ENCODE assay signal across 9 cellular contexts in the genomic region with DNA sequence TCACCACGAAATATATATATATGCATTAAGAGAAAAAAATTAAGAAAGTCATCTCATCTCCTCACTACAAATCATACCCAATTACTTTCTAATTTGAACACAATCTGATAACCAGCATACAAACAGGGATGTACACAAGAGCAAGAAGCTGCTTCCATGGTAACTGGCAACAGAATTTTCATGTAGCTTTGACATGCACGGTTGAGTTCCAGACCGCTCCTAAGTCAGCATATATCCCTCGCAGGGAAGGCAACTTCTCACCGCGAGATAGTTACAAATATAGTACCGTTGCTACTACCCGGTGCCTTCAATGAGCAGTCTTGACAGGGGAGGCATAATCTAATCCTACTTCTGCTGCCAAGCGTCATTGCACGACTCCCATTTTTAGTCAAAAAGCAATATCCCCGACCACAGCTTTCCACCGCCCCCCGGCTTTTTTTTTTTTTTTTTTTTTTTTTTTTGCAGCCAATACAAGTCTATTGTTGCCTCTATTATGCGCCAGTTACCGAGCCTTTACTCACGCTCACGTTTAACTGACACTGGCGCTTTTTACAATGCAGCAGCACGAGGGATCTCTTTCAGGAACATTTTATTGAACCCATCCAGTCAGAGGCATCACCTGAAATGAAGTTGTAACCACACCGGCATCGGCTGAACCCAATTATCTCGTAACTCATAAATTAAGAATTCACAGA. TPM values are rescaled to one million over a fixed set of nuclear protein-coding genes. Genes with fewer than 3 reads are reported as not detected.
DNase-seq lines count a peak whose midpoint lies in the region; ATAC-seq lines count a peak whose summit lies in the region.
"Had no signal": no experiment of that assay in that cellular context is flagged by ENCODE, and none has a peak within 500 bp of the region (broad histone marks: within the 10 kb centered on the region; RNA-seq: fewer than 3 reads in every experiment).

No MANE protein-coding gene starts in this region.

- no peaks in the 10 kb centered on the region for H3K9me3 ChIP-seq in esophagus (ENCODE audit: control insufficient read depth in 2 of 2, insufficient read depth in 1 of 2, low read depth in 1 of 2, low read length in 1 of 2)

- DNase-seq in NCI-H446 treated with DMSO at 0.1 percent for 48 hours (lab: John Stamatoyannopoulos, UW), result peak; percentile 23
- DNase-seq in NCI-H446 (lab: John Stamatoyannopoulos, UW), result no peak
- peak; percentile 50 for DNase-seq in NCI-H146 treated with DMSO at 0.1 percent for 48 hours (lab: John Stamatoyannopoulos, UW; ENCODE audit: unreplicated experiment)
- DNase-seq in renal cortical epithelial cell (ENCODE audit: low read depth), result peak; percentile 20
- DNase-seq in AG20443 (ENCODE audit: low spot score), result no peak
- no peak for DNase-seq in OCI-M2 (lab: John Stamatoyannopoulos, UW; ENCODE audit: unreplicated experiment)

- H3K27me3 ChIP-seq in esophagus (ENCODE audit: control insufficient read depth in 1 of 2, insufficient read depth in 2 of 2, low read length in 2 of 2), result no peaks in the 10 kb centered on the region

- H3K27ac ChIP-seq in esophagus (ENCODE audit: low read depth in 2 of 2, low read length in 1 of 2), result no peak overlapping the region
- H3K27ac ChIP-seq: SK-N-MC had no signal

- WGBS in esophagus, 2 donors, result 8 to 12% methylated on average over 22 of the region's 22 CpGs

- H3K36me3 ChIP-seq in esophagus (ENCODE audit: control insufficient read depth in 2 of 2, insufficient read depth in 2 of 2, low read length in 1 of 2), result no peaks in the 10 kb centered on the region

- ATAC-seq in HG03039 (IDR thresholded peaks at IDR 0.05; ENCODE audit: unreplicated experiment), result no peak

- H3K4me3 ChIP-seq in esophagus (ENCODE audit: low read depth in 1 of 2, low read length in 2 of 2), result peak overlapping the region; percentile 51 to 61

- peaks cover 4% of the 10 kb centered on the region in 2 donors for H3K4me1 ChIP-seq in esophagus (ENCODE audit: control insufficient read depth in 2 of 2, insufficient read depth in 2 of 2, low read length in 1 of 2)

RNA-seq across cellular contexts. Expression of gene CADM1, which starts 2.2 kb away (rescaled TPM):
- 1 to 10 TPM; 1.9 to 3.8 TPM for polyA plus RNA-seq in esophagus
- 12.7 and 65.4 TPM in 2 replicates for total RNA-seq in renal cortical epithelial cell

Comparison
In these comparisons a context has a peak if more than half of its experiments do, and no peak if none do; other contexts are left out.
1. DNase-seq: peak in NCI-H446 treated with DMSO at 0.1 percent for 48 hours (single experiment), NCI-H146 treated with DMSO at 0.1 percent for 48 hours (single experiment) and renal cortical epithelial cell (single experiment); none in NCI-H446 (0 of 2), AG20443 (single experiment) and OCI-M2 (single experiment).